In genomic region chr12:49133014-49133413, GRCh38 we compare ENCODE assay signal across 12 cellular contexts. TPM values are rescaled to one million over a fixed set of nuclear protein-coding genes. Genes with fewer than 3 reads are reported as not detected.
A peak's percentile ranks its signal among the peaks of the same experiment; 100 is the strongest.
DNase-seq lines count a peak whose midpoint lies in the region; ATAC-seq and TF ChIP-seq lines count a peak whose summit lies in the region.
"Had no signal": no experiment of that assay in that cellular context is flagged by ENCODE, and none has a peak within 500 bp of the region (broad histone marks: within the 10 kb centered on the region; RNA-seq: fewer than 3 reads in every experiment).

No MANE protein-coding gene starts in this region.

- H3K9me3 ChIP-seq in heart right ventricle, result no peaks in the 10 kb centered on the region
- no peaks in the 10 kb centered on the region for H3K9me3 ChIP-seq in transverse colon
- H3K9me3 ChIP-seq in Caco-2, result no peaks in the 10 kb centered on the region

- in situ Hi-C loops in SK-MEL-5 (cut with HindIII; ENCODE audit: low pct_unique_long_range_greater_than_20kb, low sequenced_read_pairs) (no loop called here), transverse colon (cut with MboI; ENCODE audit: low pct_ligation_motif_present in 1 of 4, low pct_unique_long_range_greater_than_20kb in 1 of 4, low sequenced_read_pairs in 3 of 4) (no loop called here)

- H3K9me3 Mint-ChIP-seq in Caco-2 (ENCODE audit: unreplicated experiment), result no peaks in the 10 kb centered on the region

- no peaks in the 10 kb centered on the region for H3K27me3 Mint-ChIP-seq in Caco-2 (ENCODE audit: insufficient read depth, unreplicated experiment)

- H3K27ac ChIP-seq in heart right ventricle, result peak overlapping the region in 6 of 10 donors; percentile 15 to 100 (median 100)
- peak overlapping the region in 3 of 4 donors; percentile 3 to 100 (median 98) for H3K27ac ChIP-seq in transverse colon

- H3K27ac Mint-ChIP-seq in Caco-2 (ENCODE audit: unreplicated experiment), result no peak overlapping the region

- no TSS peak for BruUV-seq in Caco-2 (replicated peaks; lab: Mats Ljungman, UMichigan)

- H3K4me1 Mint-ChIP-seq in Caco-2 (ENCODE audit: low read depth, unreplicated experiment), result peaks cover 10% of the 10 kb centered on the region

- H3K36me3 ChIP-seq in heart right ventricle (peaks cover 0 to 20% (median 11%) of the 10 kb centered on the region in 9 donors), transverse colon (peaks cover 0 to 12% (median 5%) of the 10 kb centered on the region in 4 donors), Caco-2 (ENCODE audit: control insufficient read depth, insufficient read depth, low read length) (0 out of 2 replicates have a peak, but pooled peaks cover 3% of the 10 kb centered on the region)

- DNase-seq in heart right ventricle (no peak), cardiac septum (ENCODE audit: low spot score) (no peak), SK-MEL-5 (ENCODE audit: low read depth, low spot score) (peak; percentile 16), fibroblast of mammary gland (ENCODE audit: low read depth) (no peak), transverse colon (no peak), Caco-2 (no peak)
- DNase-seq: GDM1, H7, NCI-H2029 treated with DMSO at 0.1 percent for 48 hours had no signal

- WGBS in heart right ventricle, 2 donors, result 64 to 67% methylated on average over 5 of the region's 5 CpGs
- WGBS in transverse colon (ENCODE audit: low coverage in 1 of 2), 2 donors, result 69 to 72% methylated on average over 4 to 5 of the region's 5 CpGs

- CTCF ChIA-PET in Caco-2 (lab: Charles Lee), result interaction anchor here (1.0 to 4.1 kb wide), 2 partner anchors 44 to 103 kb away, joined by 4 to 43 read pairs; no protein-coding TSS in a partner anchor

- intact Hi-C loops in heart right ventricle (cut with DNase I) (loop anchor here in 6 of 10 donors (5.0 to 10.0 kb wide), 5 partner anchors 52 to 102 kb away; partner anchors contain the start of genes TUBA1A (in 3 of the 6) and KMT2D (in 1 of the 6)), cardiac septum (cut with DNase I) (no loop called here), transverse colon (cut with DNase I; ENCODE audit: low total_unique reads) (loop anchor here (5.0 kb wide), 1 partner anchor 54 kb away; the partner anchor contains the start of gene TUBA1A), Caco-2 (cut with micrococcal nuclease; ENCODE audit: unreplicated experiment) (no loop called here)

- POLR2A ChIA-PET in Caco-2 (lab: Charles Lee), result interaction anchor here (0.6 to 2.8 kb wide), 4 partner anchors 40 to 608 kb away, joined by 3 to 21 read pairs (median 4); partner anchors contain the start of gene TMBIM6

- H3K4me3 Mint-ChIP-seq in Caco-2 (ENCODE audit: unreplicated experiment), result no peak overlapping the region

- TF ChIP-seq EP300 in transverse colon (IDR thresholded peaks at IDR 0.05; ENCODE audit: low read depth), result no peak

- H3K4me1 ChIP-seq in heart right ventricle (peaks cover 4 to 42% (median 31%) of the 10 kb centered on the region in 9 donors), transverse colon (peaks cover 11 to 33% (median 19%) of the 10 kb centered on the region in 4 donors), Caco-2 (peaks cover 8% of the 10 kb centered on the region)

- no peak for TF ChIP-seq POLR2A in transverse colon (IDR thresholded peaks at IDR 0.05)

- peaks cover 34% of the 10 kb centered on the region for H3K36me3 Mint-ChIP-seq in Caco-2 (ENCODE audit: insufficient read depth, unreplicated experiment)

- H3K4me3 ChIP-seq in heart right ventricle (peak overlapping the region in 6 of 10 donors; percentile 5 to 98 (median 52)), fibroblast of mammary gland (ENCODE audit: control insufficient read depth, low read depth, low read length) (peak overlapping the region; percentile 41), transverse colon (no peak overlapping the region), Caco-2 (ENCODE audit: low read depth, low read length) (no peak overlapping the region)

- H3K27me3 ChIP-seq in heart right ventricle (no peaks in the 10 kb centered on the region), transverse colon (no peaks in the 10 kb centered on the region), Caco-2 (replicated peaks; ENCODE audit: control insufficient read depth, insufficient read depth, low read length) (no peaks in the 10 kb centered on the region)

- ATAC-seq in heart right ventricle, result no peak
- no peak for ATAC-seq in GM18873 (IDR thresholded peaks at IDR 0.05; ENCODE audit: low FRiP score, unreplicated experiment)
- ATAC-seq in HG03342 (IDR thresholded peaks at IDR 0.05; ENCODE audit: unreplicated experiment), result no peak
- ATAC-seq: sciatic nerve had no signal

- TF ChIP-seq CTCF in heart right ventricle (IDR thresholded peaks at IDR 0.05) (no peak), fibroblast of mammary gland (conservative IDR thresholded peaks at IDR 0.05; ENCODE audit: control insufficient read depth, insufficient read depth, low read depth, low read length) (no peak), transverse colon (IDR thresholded peaks at IDR 0.05) (no peak), Caco-2 (IDR thresholded peaks at IDR 0.05; ENCODE audit: insufficient read depth in 1 of 2, low read depth in 1 of 2, low read length in 1 of 2, severe bottlenecking in 1 of 2, unreplicated experiment in 1 of 2) (no peak)

RNA-seq across cellular contexts. Expression of gene TUBA1B, which starts 1.8 kb away (rescaled TPM):
- total RNA-seq in heart right ventricle, result 100 to 1,000 TPM; 201 to 818 (median 309) TPM
- 1,000 to 10,000 TPM in 1 of 2 donors, 100 to 1,000 TPM in 1; 117 to 1,374 TPM for polyA plus RNA-seq in heart right ventricle
- total RNA-seq in cardiac septum, result 377 TPM
- total RNA-seq in SK-MEL-5 (2014; rRNA removed; shearing (Covaris generic)), result 1,958 and 1,976 TPM in 2 replicates
- 2,389 and 2,410 TPM in 2 replicates for polyA plus RNA-seq in SK-MEL-5 (2015; cell fraction: cytosol; rRNA removed)
- 508 and 518 TPM in 2 replicates for polyA plus RNA-seq in SK-MEL-5 (2015; cell fraction: nucleus; rRNA removed)
- total RNA-seq in transverse colon, result 100 to 1,000 TPM; 219 to 390 (median 319) TPM
- total RNA-seq in Caco-2 (2022), result 1,866 and 1,882 TPM in 2 replicates

RNA-seq across cellular contexts. Expression of gene LMBR1L, which starts 22.4 kb away (rescaled TPM):
- 10 to 100 TPM; 21.5 to 51.8 (median 30.8) TPM for total RNA-seq in heart right ventricle
- polyA plus RNA-seq in heart right ventricle, result 10 to 100 TPM; 24.8 to 47.0 TPM
- 33.3 TPM for total RNA-seq in cardiac septum
- total RNA-seq in SK-MEL-5 (2014; rRNA removed; shearing (Covaris generic)), result 20.6 and 21.7 TPM in 2 replicates
- polyA plus RNA-seq in SK-MEL-5 (2015; cell fraction: cytosol; rRNA removed), result 17.1 and 18.6 TPM in 2 replicates
- polyA plus RNA-seq in SK-MEL-5 (2015; cell fraction: nucleus; rRNA removed), result 216 and 234 TPM in 2 replicates
- total RNA-seq in transverse colon, result 100 to 1,000 TPM in 1 of 4 donors, 10 to 100 TPM in 3; 72.6 to 125 (median 82.1) TPM
- total RNA-seq in Caco-2 (2022), result 43.1 and 43.9 TPM in 2 replicates

RNA-seq across cellular contexts. Expression of gene DHH, which starts 38.4 kb away (rescaled TPM):
- total RNA-seq in heart right ventricle (1 to 10 TPM in 2 of 10 donors, under 1 TPM in 8; 0.32 to 1.6 (median 0.74) TPM), cardiac septum (1.6 TPM), transverse colon (under 1 TPM in 2 of 4 donors, not detected in 2; 0.27 to 0.32 TPM), Caco-2 (2022) (0.16 TPM in 1 of 2 replicates, not detected in the other)
- polyA plus RNA-seq in heart right ventricle, result 1 to 10 TPM in 1 of 2 donors, under 1 TPM in 1; 0.37 to 1.2 TPM
- 0.05 and 0.21 TPM in 2 replicates for total RNA-seq in SK-MEL-5 (2014; rRNA removed; shearing (Covaris generic))
- polyA plus RNA-seq in SK-MEL-5 (2015; cell fraction: cytosol; rRNA removed), result 0.11 and 0.20 TPM in 2 replicates
- polyA plus RNA-seq in SK-MEL-5 (2015; cell fraction: nucleus; rRNA removed), result 1.1 TPM in 1 of 2 replicates, not detected in the other
- total RNA-seq: H7 had no signal

RNA-seq across cellular contexts. Expression of gene TUBA1A, which starts 55.9 kb away (rescaled TPM):
- total RNA-seq in heart right ventricle (100 to 1,000 TPM in 8 of 10 donors, 10 to 100 TPM in 2; 93.9 to 258 (median 134) TPM), cardiac septum (250 TPM), transverse colon (100 to 1,000 TPM in 2 of 4 donors, 10 to 100 TPM in 2; 77.1 to 201 (median 92.6) TPM), Caco-2 (2022) (8.5 and 9.1 TPM in 2 replicates)
- 100 to 1,000 TPM in 1 of 2 donors, 10 to 100 TPM in 1; 45.2 to 287 TPM for polyA plus RNA-seq in heart right ventricle
- 147 and 170 TPM in 2 replicates for total RNA-seq in SK-MEL-5 (2014; rRNA removed; shearing (Covaris generic))
- 162 and 192 TPM in 2 replicates for polyA plus RNA-seq in SK-MEL-5 (2015; cell fraction: cytosol; rRNA removed)
- 59.3 and 74.0 TPM in 2 replicates for polyA plus RNA-seq in SK-MEL-5 (2015; cell fraction: nucleus; rRNA removed)

Comparison
In these comparisons a context has a peak if more than half of its experiments do, and no peak if none do; other contexts are left out.
1. intact Hi-C loops: an anchor here in heart right ventricle (5.0 to 10.0 kb wide) and transverse colon (5.0 kb wide); none called in cardiac septum and Caco-2.
2. H3K4me3 ChIP-seq: peak in heart right ventricle (6 of 10) and fibroblast of mammary gland (single experiment); none in transverse colon (0 of 4) and Caco-2 (single experiment).